Comparison of ENCODE assay signal across 9 cellular contexts in the genomic region with DNA sequence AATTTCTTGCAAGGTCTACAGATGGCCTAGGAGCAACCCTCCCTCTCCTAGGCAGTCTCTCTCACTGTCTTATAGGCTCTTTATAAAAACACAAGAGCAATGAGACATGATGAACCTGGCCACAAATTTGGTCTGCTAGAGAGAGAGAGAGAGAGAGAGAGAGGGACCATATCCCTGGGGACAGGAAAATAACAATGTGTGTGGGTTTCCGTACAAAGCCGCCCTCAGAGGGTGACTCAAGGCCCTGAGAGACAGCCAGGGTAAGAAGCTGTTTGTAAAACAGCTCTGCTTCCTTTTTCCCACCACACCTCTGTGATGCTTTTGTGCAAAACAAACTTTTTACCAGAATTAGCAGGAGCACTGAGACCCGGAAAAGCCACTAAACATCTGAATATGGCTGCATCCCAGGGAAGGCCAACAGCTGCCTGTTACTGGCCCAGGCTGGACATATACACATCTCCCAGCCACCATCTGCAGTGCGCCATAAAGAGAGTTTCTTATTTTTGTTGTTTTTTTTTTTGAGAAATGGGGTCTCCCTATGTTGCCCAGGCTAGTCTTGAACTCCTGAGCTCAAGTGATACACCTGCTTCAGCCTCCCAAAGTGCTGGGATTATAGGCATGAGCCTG. TPM values are rescaled to one million over a fixed set of nuclear protein-coding genes. Genes with fewer than 3 reads are reported as not detected.
DNase-seq lines count a peak whose midpoint lies in the region; ATAC-seq, FAIRE-seq and TF ChIP-seq lines count a peak whose summit lies in the region.
"Had no signal": no experiment of that assay in that cellular context is flagged by ENCODE, and none has a peak within 500 bp of the region (broad histone marks: within the 10 kb centered on the region; RNA-seq: fewer than 3 reads in every experiment).

No MANE protein-coding gene starts in this region.

- no peaks in the 10 kb centered on the region for H4K20me1 ChIP-seq in SK-N-SH (ENCODE audit: insufficient read depth)

- no peak for TF ChIP-seq RAD21 in SK-N-SH (IDR thresholded peaks at IDR 0.05; ENCODE audit: low read length)

- no peak overlapping the region for H3K4me2 ChIP-seq in SK-N-SH

- TF ChIP-seq CTCF in Peyer's patch (IDR thresholded peaks at IDR 0.05) (no peak), SK-N-SH (IDR thresholded peaks at IDR 0.05) (no peak), vagina (IDR thresholded peaks at IDR 0.05) (no peak)

- no peak for DNase-seq in GM19239 (ENCODE audit: insufficient read length, low spot score)
- DNase-seq in Peyer's patch, result peak in 2 of 3 donors; percentile 51 to 78
- peak; percentile 50 for DNase-seq in activated naive CD8-positive, alpha-beta T cell treated with anti-CD3 and anti-CD28 coated beads, Interleukin-2, amount 10 ng/mL, durations not matched to agents 7 days and 5 days
- DNase-seq in stimulated activated CD4-positive, alpha-beta T cell treated with anti-CD3 and anti-CD28 coated beads, Interleukin-4, amount 100 ng/mL, for 4 hours, result peak; percentile 40 to 79
- no peak for DNase-seq in posterior cingulate gyrus
- DNase-seq in SK-N-SH, result no peak
- DNase-seq in vagina (ENCODE audit: extremely low spot score in 2 of 2), result no peak
- no peak for DNase-seq in inferior parietal cortex (ENCODE audit: extremely low spot score)

- H3K4me3 Mint-ChIP-seq in activated naive CD8-positive, alpha-beta T cell treated with anti-CD3 and anti-CD28 coated beads, Interleukin-2, amount 10 ng/mL, durations not matched to agents 7 days and 5 days, result peak overlapping the region; percentile 85

- H3F3A ChIP-seq in SK-N-SH (replicated peaks; ENCODE audit: insufficient read depth), result peaks cover 3% of the 10 kb centered on the region

- no peaks in the 10 kb centered on the region for H3K9me2 ChIP-seq in SK-N-SH

- H3K4me1 ChIP-seq in Peyer's patch (peaks cover 0 to 12% (median 0%) of the 10 kb centered on the region in 4 donors), SK-N-SH (ENCODE audit: control insufficient read depth in 1 of 2, insufficient read depth in 2 of 2, low read depth in 1 of 2, low read length in 1 of 2) (no peaks in the 10 kb centered on the region), vagina (no peaks in the 10 kb centered on the region)

- H3K36me3 Mint-ChIP-seq in activated naive CD8-positive, alpha-beta T cell treated with anti-CD3 and anti-CD28 coated beads, Interleukin-2, amount 10 ng/mL, durations not matched to agents 7 days and 5 days, result no peaks in the 10 kb centered on the region

- CTCF ChIA-PET in SK-N-SH (lab: Yijun Ruan, JAX), result interaction anchor here (0.6 to 1.7 kb wide), 7 partner anchors 9 to 334 kb away, joined by 3 to 7 read pairs (median 4); no protein-coding TSS in a partner anchor

- H3K79me2 ChIP-seq in SK-N-SH (ENCODE audit: insufficient read depth), result no peaks in the 10 kb centered on the region

- H3K27ac ChIP-seq in Peyer's patch (peak overlapping the region; percentile 26 to 67 (median 60)), SK-N-SH (ENCODE audit: low read depth in 2 of 2, low read length in 1 of 2) (no peak overlapping the region), vagina (no peak overlapping the region)
- H3K27ac ChIP-seq: VCaP had no signal

- intact Hi-C loops in posterior cingulate gyrus (cut with DNase I), result loop anchor here (1.0 kb wide), 1 partner anchor 307 kb away; no protein-coding TSS in a partner anchor
- intact Hi-C loops in vagina (cut with DNase I), result no loop called here

- 43% methylated on average over 4 of the region's 4 CpGs for WGBS in SK-N-SH (ENCODE audit: low lambda C conversion rate)

- no peaks in the 10 kb centered on the region for H3K36me3 ChIP-seq in Peyer's patch
- no peaks in the 10 kb centered on the region for H3K36me3 ChIP-seq in SK-N-SH (replicated peaks in 1 of 2; ENCODE audit: control insufficient read depth in 1 of 2, insufficient read depth in 2 of 2, low read length in 1 of 2)
- H3K36me3 ChIP-seq in vagina, result no peaks in the 10 kb centered on the region

- H3K27me3 Mint-ChIP-seq in activated naive CD8-positive, alpha-beta T cell treated with anti-CD3 and anti-CD28 coated beads, Interleukin-2, amount 10 ng/mL, durations not matched to agents 7 days and 5 days, result no peaks in the 10 kb centered on the region

- FAIRE-seq in GM19239 (lab: Jason Lieb, UNC), result peak; percentile 47

- no peak for TF ChIP-seq EP300 in SK-N-SH (IDR thresholded peaks at IDR 0.05; ENCODE audit: borderline replicate concordance in 1 of 2, low read depth in 1 of 2, low read length in 1 of 2)

- peak overlapping the region; percentile 91 for H3K27ac Mint-ChIP-seq in activated naive CD8-positive, alpha-beta T cell treated with anti-CD3 and anti-CD28 coated beads, Interleukin-2, amount 10 ng/mL, durations not matched to agents 7 days and 5 days

- POLR2A ChIA-PET in activated naive CD8-positive, alpha-beta T cell treated with anti-CD3 and anti-CD28 coated beads, Interleukin-2, amount 10 ng/mL, durations not matched to agents 7 days and 5 days (lab: Charles Lee), result interaction anchor here (0.6 to 3.9 kb wide), 37 partner anchors 12 to 432 kb away, joined by 3 to 67 read pairs (median 5); a partner anchor contains a TSS
- POLR2A ChIA-PET in SK-N-SH (lab: Yijun Ruan, JAX), result no interaction called here

- TF ChIP-seq POLR2A in Peyer's patch (IDR thresholded peaks at IDR 0.05) (no peak), vagina (IDR thresholded peaks at IDR 0.05) (no peak)

- no peak overlapping the region for H3K4me3 ChIP-seq in Peyer's patch
- no peak overlapping the region for H3K4me3 ChIP-seq in SK-N-SH (ENCODE audit: low read depth in 2 of 2, low read length in 1 of 2)
- no peak overlapping the region for H3K4me3 ChIP-seq in vagina

- no peaks in the 10 kb centered on the region for H3K27me3 ChIP-seq in Peyer's patch
- H3K27me3 ChIP-seq in SK-N-SH (ENCODE audit: insufficient read depth), result peaks cover 8% of the 10 kb centered on the region; the same call in 1 of the 2 replicates
- H3K27me3 ChIP-seq in vagina, result no peaks in the 10 kb centered on the region

- peaks cover 45% of the 10 kb centered on the region for H3K4me1 Mint-ChIP-seq in activated naive CD8-positive, alpha-beta T cell treated with anti-CD3 and anti-CD28 coated beads, Interleukin-2, amount 10 ng/mL, durations not matched to agents 7 days and 5 days

- ATAC-seq in activated naive CD8-positive, alpha-beta T cell treated with anti-CD3 and anti-CD28 coated beads, Interleukin-2, amount 10 ng/mL, durations not matched to agents 7 days and 5 days (ENCODE audit: low read depth), result peak; percentile 87

- no peak overlapping the region for H3K9ac ChIP-seq in SK-N-SH

- H3K9me3 ChIP-seq in Peyer's patch, result no peaks in the 10 kb centered on the region
- H3K9me3 ChIP-seq in SK-N-SH, result no peaks in the 10 kb centered on the region
- H3K9me3 ChIP-seq in vagina, result no peaks in the 10 kb centered on the region

- peaks cover 2% of the 10 kb centered on the region for H3K9me3 Mint-ChIP-seq in activated naive CD8-positive, alpha-beta T cell treated with anti-CD3 and anti-CD28 coated beads, Interleukin-2, amount 10 ng/mL, durations not matched to agents 7 days and 5 days

- H2AFZ ChIP-seq in SK-N-SH (ENCODE audit: low read depth), result no peak overlapping the region

TF ChIP-seq in SK-N-SH, 30 proteins besides CTCF, POLR2A, EP300 and RAD21:
- TF ChIP-seq, protein P1, sequence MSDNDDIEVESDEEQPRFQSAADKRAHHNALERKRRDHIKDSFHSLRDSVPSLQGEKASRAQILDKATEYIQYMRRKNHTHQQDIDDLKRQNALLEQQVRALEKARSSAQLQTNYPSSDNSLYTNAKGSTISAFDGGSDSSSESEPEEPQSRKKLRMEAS (IDR thresholded peaks at IDR 0.05; ENCODE audit: low read depth), result no peak

RNA-seq across cellular contexts. Expression of a gene that starts 18.4 kb away (rescaled TPM):
- 10 to 100 TPM; 11.9 to 47.0 (median 24.4) TPM for total RNA-seq in Peyer's patch
- total RNA-seq in activated naive CD8-positive, alpha-beta T cell treated with anti-CD3 and anti-CD28 coated beads, Interleukin-2, amount 10 ng/mL, durations not matched to agents 7 days and 5 days, result 100 to 1,000 TPM; 112 to 123 TPM
- polyA plus RNA-seq in SK-N-SH (2012; rRNA removed), result not detected in 2 replicates
- polyA plus RNA-seq in SK-N-SH (2012; cell fraction: cytosol; rRNA removed), result not detected in 2 replicates
- polyA plus RNA-seq in SK-N-SH (2012; cell fraction: nucleus; rRNA removed), result not detected in 2 replicates
- total RNA-seq in vagina, result 24.1 TPM

RNA-seq across cellular contexts. Expression of a gene that starts 39.2 kb away (rescaled TPM):
- total RNA-seq in Peyer's patch (1 to 10 TPM; 1.8 to 7.4 (median 3.6) TPM), vagina (5.2 TPM)
- 10 to 100 TPM; 42.1 to 43.0 TPM for total RNA-seq in activated naive CD8-positive, alpha-beta T cell treated with anti-CD3 and anti-CD28 coated beads, Interleukin-2, amount 10 ng/mL, durations not matched to agents 7 days and 5 days
- polyA plus RNA-seq in SK-N-SH (2012; rRNA removed), result not detected in 2 replicates
- under 0.01 TPM in 1 of 2 replicates, not detected in the other for polyA plus RNA-seq in SK-N-SH (2012; cell fraction: cytosol; rRNA removed)
- polyA plus RNA-seq in SK-N-SH (2012; cell fraction: nucleus; rRNA removed), result not detected in 2 replicates

RNA-seq across cellular contexts. Expression of a gene that starts 44.6 kb away (rescaled TPM):
- 100 to 1,000 TPM in 3 of 4 donors, 10 to 100 TPM in 1; 93.3 to 394 (median 300) TPM for total RNA-seq in Peyer's patch
- total RNA-seq in activated naive CD8-positive, alpha-beta T cell treated with anti-CD3 and anti-CD28 coated beads, Interleukin-2, amount 10 ng/mL, durations not matched to agents 7 days and 5 days, result under 1 TPM; 0.61 to 0.82 TPM
- 0.15 TPM in 1 of 2 replicates, not detected in the other for polyA plus RNA-seq in SK-N-SH (2012; rRNA removed)
- 0.06 and 0.25 TPM in 2 replicates for polyA plus RNA-seq in SK-N-SH (2012; cell fraction: cytosol; rRNA removed)
- 0.14 TPM in 2 replicates for polyA plus RNA-seq in SK-N-SH (2012; cell fraction: nucleus; rRNA removed)
- total RNA-seq in vagina, result 60.6 TPM

RNA-seq across cellular contexts. Expression of a gene that starts 45.0 kb away (rescaled TPM):
- 100 to 1,000 TPM in 3 of 4 donors, 10 to 100 TPM in 1; 88.3 to 338 (median 232) TPM for total RNA-seq in Peyer's patch
- total RNA-seq in activated naive CD8-positive, alpha-beta T cell treated with anti-CD3 and anti-CD28 coated beads, Interleukin-2, amount 10 ng/mL, durations not matched to agents 7 days and 5 days, result under 1 TPM in 1 of 2 experiments, not detected in 1; 0.54 TPM
- polyA plus RNA-seq in SK-N-SH (2012; rRNA removed), result not detected in 2 replicates
- not detected in 2 replicates for polyA plus RNA-seq in SK-N-SH (2012; cell fraction: cytosol; rRNA removed)
- polyA plus RNA-seq in SK-N-SH (2012; cell fraction: nucleus; rRNA removed), result not detected in 2 replicates
- 43.7 TPM for total RNA-seq in vagina

Comparison
In these comparisons a context has a peak if more than half of its experiments do, and no peak if none do; other contexts are left out.
1. DNase-seq: peak in Peyer's patch (2 of 3), activated naive CD8-positive, alpha-beta T cell treated with anti-CD3 and anti-CD28 coated beads, Interleukin-2, amount 10 ng/mL, durations not matched to agents 7 days and 5 days (single experiment) and stimulated activated CD4-positive, alpha-beta T cell treated with anti-CD3 and anti-CD28 coated beads, Interleukin-4, amount 100 ng/mL, for 4 hours (2 of 2); none in GM19239 (single experiment), posterior cingulate gyrus (0 of 10), SK-N-SH (single experiment), vagina (0 of 2) and inferior parietal cortex (single experiment).
2. H3K27ac ChIP-seq: peak in Peyer's patch (4 of 4); none in SK-N-SH (0 of 2) and vagina (single experiment).
3. RNA of a gene that starts 44.6 kb away (total RNA-seq): 93.3 to 394 TPM in Peyer's patch and 60.6 TPM in vagina (single experiment); 0.61 to 0.82 TPM in activated naive CD8-positive, alpha-beta T cell treated with anti-CD3 and anti-CD28 coated beads, Interleukin-2, amount 10 ng/mL, durations not matched to agents 7 days and 5 days; every median in the first group is over 10 times any median in the second.